28 cellular contexts compared by ENCODE assay signal in the genomic region with DNA sequence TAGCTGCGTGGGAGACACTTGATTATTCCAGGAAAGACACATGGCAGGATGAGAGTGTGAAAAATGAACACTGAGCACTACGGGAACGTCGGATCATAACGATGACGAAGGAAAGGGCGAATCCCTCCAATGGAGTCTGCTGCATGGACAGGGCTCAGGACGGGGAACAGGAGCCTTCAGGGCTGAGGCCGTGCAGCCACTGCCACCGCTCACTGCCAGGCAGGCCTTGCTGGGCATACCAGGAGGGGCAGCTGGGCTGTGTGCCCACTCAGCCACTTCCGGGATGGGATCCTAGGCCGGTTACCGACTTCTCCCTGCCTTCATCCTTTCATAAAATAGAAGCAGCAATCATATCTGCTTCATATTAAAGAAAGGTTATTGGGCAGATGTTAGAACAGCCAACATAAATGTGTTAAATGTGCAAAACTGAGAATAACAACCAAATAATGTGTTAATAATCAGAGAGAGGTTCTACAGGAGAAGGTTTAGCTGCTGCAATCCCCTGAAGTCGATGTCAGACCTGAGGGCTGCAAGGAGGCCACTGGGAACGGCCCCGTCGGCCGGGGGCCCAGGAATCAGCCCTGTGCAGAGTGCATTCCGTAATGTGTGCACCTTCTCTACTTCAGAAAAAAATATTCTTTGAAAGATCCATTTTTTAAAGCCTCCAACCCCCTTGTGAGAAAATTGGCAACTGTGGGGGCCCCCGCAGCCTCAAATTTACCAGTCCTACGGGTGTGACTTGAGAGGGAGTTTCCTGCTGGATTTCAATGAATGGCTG.
"Had no signal": no experiment of that assay in that cellular context is flagged by ENCODE, and none has a peak within 500 bp of the region (broad histone marks: within the 10 kb centered on the region; RNA-seq: fewer than 3 reads in every experiment).

No MANE protein-coding gene starts in this region.

- H2AFZ ChIP-seq: hepatocyte, parathyroid adenoma had no signal

- ATAC-seq: heart right ventricle; left ventricle myocardium superior; lower lobe of right lung; natural killer cell treated with Interleukin-12 subunit alpha and Interleukin-12 subunit beta and Interleukin-15 and Interleukin-18, amount 100 ng/mL, for 72 hours; right cardiac atrium; sciatic nerve; upper lobe of right lung had no signal

- H3K4me3 ChIP-seq: heart right ventricle, hepatocyte, lower lobe of right lung, prostate gland, skin epidermis, suprapubic skin, thoracic aorta, tibial artery, upper lobe of right lung had no signal

- H3K4me1 Mint-ChIP-seq: mesothelial cell of epicardium had no signal

- H3K36me3 ChIP-seq: heart right ventricle, lower lobe of right lung, prostate gland, suprapubic skin, thoracic aorta, tibial artery, upper lobe of right lung had no signal

- DNase-seq: heart right ventricle; islet precursor cell; left ventricle myocardium superior; lower lobe of right lung; mammary epithelial cell; mesenchymal stem cell; naive B cell; retina; right cardiac atrium; stimulated activated CD4-positive, alpha-beta T cell treated with anti-CD3 and anti-CD28 coated beads, Interleukin-12 subunit alpha, Interleukin-12 subunit beta, amount 100 ng/mL, for 4 hours; stimulated activated CD4-positive, alpha-beta T cell treated with anti-CD3 and anti-CD28 coated beads, Interleukin-15, amount 100 ng/mL, for 24 hours; stimulated activated CD4-positive, alpha-beta T cell treated with anti-CD3 and anti-CD28 coated beads, Interleukin-2, amount 100 ng/mL, for 24 hours; stimulated activated CD4-positive, alpha-beta T cell treated with anti-CD3 and anti-CD28 coated beads, Interleukin-4, amount 100 ng/mL, for 1 hour; stimulated activated naive CD4-positive, alpha-beta T cell; trophoblast cell; upper lobe of right lung had no signal

- H3K4me2 ChIP-seq: hepatocyte had no signal

- H3K9me3 Mint-ChIP-seq: mesothelial cell of epicardium; naive B cell; natural killer cell treated with Interleukin-12 subunit alpha and Interleukin-12 subunit beta and Interleukin-15 and Interleukin-18, amount 100 ng/mL, for 72 hours; stimulated activated naive CD8-positive, alpha-beta T cell treated with anti-CD3 and anti-CD28 coated beads, Interleukin-15, Interleukin-2, amounts not matched to agents 100 ng/mL and 50 ng/mL, for 24 hours had no signal

- H3K9ac ChIP-seq: parathyroid adenoma had no signal

- H3K79me2 ChIP-seq: hepatocyte, parathyroid adenoma had no signal

- H3K27ac Mint-ChIP-seq: mesothelial cell of epicardium; natural killer cell treated with Interleukin-12 subunit alpha and Interleukin-12 subunit beta and Interleukin-15 and Interleukin-18, amount 100 ng/mL, for 72 hours; stimulated activated naive CD8-positive, alpha-beta T cell treated with anti-CD3 and anti-CD28 coated beads, Interleukin-15, Interleukin-2, amounts not matched to agents 100 ng/mL and 50 ng/mL, for 24 hours had no signal

- H3K27me3 Mint-ChIP-seq: natural killer cell treated with Interleukin-12 subunit alpha and Interleukin-12 subunit beta and Interleukin-15 and Interleukin-18, amount 100 ng/mL, for 72 hours had no signal

- H3K4me3 Mint-ChIP-seq: mesothelial cell of epicardium; natural killer cell treated with Interleukin-12 subunit alpha and Interleukin-12 subunit beta and Interleukin-15 and Interleukin-18, amount 100 ng/mL, for 72 hours; stimulated activated naive CD8-positive, alpha-beta T cell treated with anti-CD3 and anti-CD28 coated beads, Interleukin-15, Interleukin-2, amounts not matched to agents 100 ng/mL and 50 ng/mL, for 24 hours had no signal

- H3K27ac ChIP-seq: heart right ventricle, hepatocyte, lower lobe of right lung, parathyroid adenoma, prostate gland, skin epidermis, suprapubic skin, thoracic aorta, tibial artery, upper lobe of right lung had no signal

- H3K9me3 ChIP-seq: heart right ventricle, lower lobe of right lung, prostate gland, suprapubic skin, thoracic aorta, tibial artery, upper lobe of right lung had no signal

- H3K4me1 ChIP-seq: heart right ventricle, lower lobe of right lung, parathyroid adenoma, prostate gland, suprapubic skin, tibial artery, upper lobe of right lung had no signal

- FAIRE-seq: urothelium cell line had no signal

- H3K36me3 Mint-ChIP-seq: mesothelial cell of epicardium; natural killer cell treated with Interleukin-12 subunit alpha and Interleukin-12 subunit beta and Interleukin-15 and Interleukin-18, amount 100 ng/mL, for 72 hours had no signal

- H3K27me3 ChIP-seq: hepatocyte, upper lobe of right lung had no signal
